21 cellular contexts compared by ENCODE assay signal in the genomic region with DNA sequence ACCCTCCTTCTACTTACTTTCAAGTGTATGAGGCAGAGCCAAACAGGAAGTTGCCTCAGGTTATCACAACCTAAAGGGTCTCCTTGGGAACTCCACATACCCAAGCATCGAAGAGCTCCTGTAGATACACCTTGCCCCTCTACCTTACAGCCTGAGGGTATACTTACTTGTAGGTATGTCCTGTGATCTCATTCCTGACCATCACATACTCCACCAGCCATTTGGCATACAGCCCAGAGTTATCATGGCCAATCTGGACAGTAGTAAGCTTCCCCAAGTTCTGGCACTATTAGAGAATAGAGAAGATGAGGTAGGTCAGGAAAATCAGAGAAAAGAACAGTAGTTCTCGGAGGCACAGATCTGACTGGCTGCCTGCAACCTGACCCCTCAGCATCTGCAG. TPM values are rescaled to one million over a fixed set of nuclear protein-coding genes. Genes with fewer than 3 reads are reported as not detected.
DNase-seq lines count a peak whose midpoint lies in the region; ATAC-seq and TF ChIP-seq lines count a peak whose summit lies in the region.
"Had no signal": no experiment of that assay in that cellular context is flagged by ENCODE, and none has a peak within 500 bp of the region (broad histone marks: within the 10 kb centered on the region; RNA-seq: fewer than 3 reads in every experiment).

No MANE protein-coding gene starts in this region.

- H3K4me3 Mint-ChIP-seq in mesothelial cell of epicardium: no peak overlapping the region
- H3K4me3 Mint-ChIP-seq: activated T-helper 1 cell treated with anti-CD3 and anti-CD28 coated beads, Interleukin-12 subunit alpha, Interleukin-12 subunit beta, Interleukin-2, Interleukin-4 antibody, amounts not matched to agents 30 ng/mL and 10 ng/mL and 1 ng/mL, durations not matched to agents 14 hours and 24 hours and 36 hours; memory B cell; nephron had no signal

- H3K9me3 Mint-ChIP-seq in mesothelial cell of epicardium: no peaks in the 10 kb centered on the region
- H3K9me3 Mint-ChIP-seq: activated T-helper 1 cell treated with anti-CD3 and anti-CD28 coated beads, Interleukin-12 subunit alpha, Interleukin-12 subunit beta, Interleukin-2, Interleukin-4 antibody, amounts not matched to agents 30 ng/mL and 10 ng/mL and 1 ng/mL, durations not matched to agents 14 hours and 24 hours and 36 hours; memory B cell; nephron had no signal

- H3K4me1 Mint-ChIP-seq in mesothelial cell of epicardium: peaks cover 11% of the 10 kb centered on the region
- H3K4me1 Mint-ChIP-seq: memory B cell, nephron had no signal

- H3K9me3 ChIP-seq in RWPE2 (ENCODE audit: severe bottlenecking): no peaks in the 10 kb centered on the region
- H3K9me3 ChIP-seq: BE2C, stomach had no signal

- peak; percentile 79 for ATAC-seq in RWPE2 (ENCODE audit: low read depth)

- DNase-seq in NCI-H2196 (lab: John Stamatoyannopoulos, UW; ENCODE audit: unreplicated experiment) (peak; percentile 31), NCI-H2196 treated with DMSO at 0.1 percent for 48 hours (lab: John Stamatoyannopoulos, UW; ENCODE audit: unreplicated experiment) (no peak), RWPE2 (ENCODE audit: low spot score) (no peak), cerebellar cortex (ENCODE audit: low spot score) (peak; percentile 87), mesothelial cell of epicardium (ENCODE audit: low spot score in 2 of 2, unreplicated experiment in 2 of 2) (no peak), ureter (ENCODE audit: low spot score) (no peak)
- no peak for DNase-seq in stimulated activated CD4-positive, alpha-beta T cell treated with anti-CD3 and anti-CD28 coated beads, Interleukin-1b, Interleukin-23, amount 100 ng/mL, for 48 hours
- DNase-seq in stimulated activated CD4-positive, alpha-beta T cell treated with anti-CD3 and anti-CD28 coated beads, Interleukin-15, amount 100 ng/mL, for 24 hours: no peak
- DNase-seq: 8988T; activated CD4-positive, CD25-positive, alpha-beta regulatory T cell treated with anti-CD3 and anti-CD28 coated beads, Interleukin-2, amount 50 U/mL, for 72 hours; BE2C; Calu3; EL; GM23248; NCI-H1092; stimulated activated CD4-positive, alpha-beta T cell treated with anti-CD3 and anti-CD28 coated beads, Interleukin-2, amount 100 ng/mL, for 48 hours; stomach; T1000 had no signal

- peak overlapping the region; percentile 23 for H3K27ac Mint-ChIP-seq in mesothelial cell of epicardium
- H3K27ac Mint-ChIP-seq: activated T-helper 1 cell treated with anti-CD3 and anti-CD28 coated beads, Interleukin-12 subunit alpha, Interleukin-12 subunit beta, Interleukin-2, Interleukin-4 antibody, amounts not matched to agents 30 ng/mL and 10 ng/mL and 1 ng/mL, durations not matched to agents 14 hours and 24 hours and 36 hours; memory B cell; nephron had no signal

- peaks cover 53% of the 10 kb centered on the region for H3K36me3 ChIP-seq in RWPE2 (ENCODE audit: low read depth)

- peaks cover 56% of the 10 kb centered on the region for H3K36me3 Mint-ChIP-seq in mesothelial cell of epicardium

- H3K27me3 ChIP-seq in RWPE2 (ENCODE audit: insufficient read depth, poor library complexity, severe bottlenecking): no peaks in the 10 kb centered on the region
- H3K27me3 ChIP-seq: BE2C, stomach had no signal

- H3K27ac ChIP-seq in RWPE2 (ENCODE audit: poor library complexity, severe bottlenecking): peak overlapping the region; percentile 6
- H3K27ac ChIP-seq: GM23248, stomach had no signal

- TF ChIP-seq CTCF in RWPE2 (IDR thresholded peaks at IDR 0.05; ENCODE audit: poor library complexity, severe bottlenecking) (no peak), mesothelial cell of epicardium (IDR thresholded peaks at IDR 0.05; ENCODE audit: unreplicated experiment) (no peak)

- H3K4me3 ChIP-seq in RWPE2 (ENCODE audit: severe bottlenecking): no peak overlapping the region
- H3K4me3 ChIP-seq: GM23248, stomach had no signal

- H3K27me3 Mint-ChIP-seq in mesothelial cell of epicardium (ENCODE audit: low read depth): no peaks in the 10 kb centered on the region
- H3K27me3 Mint-ChIP-seq: memory B cell had no signal

- peaks cover 9% of the 10 kb centered on the region for H3K4me1 ChIP-seq in RWPE2 (ENCODE audit: insufficient read depth, poor library complexity, severe bottlenecking)
- H3K4me1 ChIP-seq: BE2C had no signal

RNA-seq across cellular contexts. Expression of a gene that starts 53.4 kb away (rescaled TPM):
- total RNA-seq in mesothelial cell of epicardium (1.1 to 1.7 TPM (median 1.5 TPM) in 3 replicates), ureter (357 TPM)
- total RNA-seq: activated T-helper 1 cell treated with anti-CD3 and anti-CD28 coated beads, Interleukin-12 subunit alpha, Interleukin-12 subunit beta, Interleukin-2, Interleukin-4 antibody, amounts not matched to agents 30 ng/mL and 10 ng/mL and 1 ng/mL, durations not matched to agents 14 hours and 24 hours and 36 hours; Calu3 had no signal

Comparison
In these comparisons a context has a peak if more than half of its experiments do, and no peak if none do; other contexts are left out.
1. DNase-seq: peak in NCI-H2196 (single experiment) and cerebellar cortex (single experiment); none in NCI-H2196 treated with DMSO at 0.1 percent for 48 hours (single experiment), RWPE2 (single experiment), mesothelial cell of epicardium (0 of 2), stimulated activated CD4-positive, alpha-beta T cell treated with anti-CD3 and anti-CD28 coated beads, Interleukin-1b, Interleukin-23, amount 100 ng/mL, for 48 hours (single experiment), stimulated activated CD4-positive, alpha-beta T cell treated with anti-CD3 and anti-CD28 coated beads, Interleukin-15, amount 100 ng/mL, for 24 hours (single experiment) and ureter (single experiment).
2. RNA of a gene that starts 53.4 kb away (total RNA-seq): 357 TPM in ureter (single experiment); 1.1 to 1.7 TPM in mesothelial cell of epicardium; every median in the first group is over 100 times any median in the second.